Comparison of ENCODE assay signal across 1 cellular context in genomic region chr12:66035289-66035961, GRCh38.
TF ChIP-seq lines count a peak whose summit lies in the region.

No MANE protein-coding gene starts in this region.

TF ChIP-seq in GM23338, 12 proteins besides CTCF, POLR2A, EP300 and RAD21 (continued from another document):
- TF ChIP-seq, protein P1, sequence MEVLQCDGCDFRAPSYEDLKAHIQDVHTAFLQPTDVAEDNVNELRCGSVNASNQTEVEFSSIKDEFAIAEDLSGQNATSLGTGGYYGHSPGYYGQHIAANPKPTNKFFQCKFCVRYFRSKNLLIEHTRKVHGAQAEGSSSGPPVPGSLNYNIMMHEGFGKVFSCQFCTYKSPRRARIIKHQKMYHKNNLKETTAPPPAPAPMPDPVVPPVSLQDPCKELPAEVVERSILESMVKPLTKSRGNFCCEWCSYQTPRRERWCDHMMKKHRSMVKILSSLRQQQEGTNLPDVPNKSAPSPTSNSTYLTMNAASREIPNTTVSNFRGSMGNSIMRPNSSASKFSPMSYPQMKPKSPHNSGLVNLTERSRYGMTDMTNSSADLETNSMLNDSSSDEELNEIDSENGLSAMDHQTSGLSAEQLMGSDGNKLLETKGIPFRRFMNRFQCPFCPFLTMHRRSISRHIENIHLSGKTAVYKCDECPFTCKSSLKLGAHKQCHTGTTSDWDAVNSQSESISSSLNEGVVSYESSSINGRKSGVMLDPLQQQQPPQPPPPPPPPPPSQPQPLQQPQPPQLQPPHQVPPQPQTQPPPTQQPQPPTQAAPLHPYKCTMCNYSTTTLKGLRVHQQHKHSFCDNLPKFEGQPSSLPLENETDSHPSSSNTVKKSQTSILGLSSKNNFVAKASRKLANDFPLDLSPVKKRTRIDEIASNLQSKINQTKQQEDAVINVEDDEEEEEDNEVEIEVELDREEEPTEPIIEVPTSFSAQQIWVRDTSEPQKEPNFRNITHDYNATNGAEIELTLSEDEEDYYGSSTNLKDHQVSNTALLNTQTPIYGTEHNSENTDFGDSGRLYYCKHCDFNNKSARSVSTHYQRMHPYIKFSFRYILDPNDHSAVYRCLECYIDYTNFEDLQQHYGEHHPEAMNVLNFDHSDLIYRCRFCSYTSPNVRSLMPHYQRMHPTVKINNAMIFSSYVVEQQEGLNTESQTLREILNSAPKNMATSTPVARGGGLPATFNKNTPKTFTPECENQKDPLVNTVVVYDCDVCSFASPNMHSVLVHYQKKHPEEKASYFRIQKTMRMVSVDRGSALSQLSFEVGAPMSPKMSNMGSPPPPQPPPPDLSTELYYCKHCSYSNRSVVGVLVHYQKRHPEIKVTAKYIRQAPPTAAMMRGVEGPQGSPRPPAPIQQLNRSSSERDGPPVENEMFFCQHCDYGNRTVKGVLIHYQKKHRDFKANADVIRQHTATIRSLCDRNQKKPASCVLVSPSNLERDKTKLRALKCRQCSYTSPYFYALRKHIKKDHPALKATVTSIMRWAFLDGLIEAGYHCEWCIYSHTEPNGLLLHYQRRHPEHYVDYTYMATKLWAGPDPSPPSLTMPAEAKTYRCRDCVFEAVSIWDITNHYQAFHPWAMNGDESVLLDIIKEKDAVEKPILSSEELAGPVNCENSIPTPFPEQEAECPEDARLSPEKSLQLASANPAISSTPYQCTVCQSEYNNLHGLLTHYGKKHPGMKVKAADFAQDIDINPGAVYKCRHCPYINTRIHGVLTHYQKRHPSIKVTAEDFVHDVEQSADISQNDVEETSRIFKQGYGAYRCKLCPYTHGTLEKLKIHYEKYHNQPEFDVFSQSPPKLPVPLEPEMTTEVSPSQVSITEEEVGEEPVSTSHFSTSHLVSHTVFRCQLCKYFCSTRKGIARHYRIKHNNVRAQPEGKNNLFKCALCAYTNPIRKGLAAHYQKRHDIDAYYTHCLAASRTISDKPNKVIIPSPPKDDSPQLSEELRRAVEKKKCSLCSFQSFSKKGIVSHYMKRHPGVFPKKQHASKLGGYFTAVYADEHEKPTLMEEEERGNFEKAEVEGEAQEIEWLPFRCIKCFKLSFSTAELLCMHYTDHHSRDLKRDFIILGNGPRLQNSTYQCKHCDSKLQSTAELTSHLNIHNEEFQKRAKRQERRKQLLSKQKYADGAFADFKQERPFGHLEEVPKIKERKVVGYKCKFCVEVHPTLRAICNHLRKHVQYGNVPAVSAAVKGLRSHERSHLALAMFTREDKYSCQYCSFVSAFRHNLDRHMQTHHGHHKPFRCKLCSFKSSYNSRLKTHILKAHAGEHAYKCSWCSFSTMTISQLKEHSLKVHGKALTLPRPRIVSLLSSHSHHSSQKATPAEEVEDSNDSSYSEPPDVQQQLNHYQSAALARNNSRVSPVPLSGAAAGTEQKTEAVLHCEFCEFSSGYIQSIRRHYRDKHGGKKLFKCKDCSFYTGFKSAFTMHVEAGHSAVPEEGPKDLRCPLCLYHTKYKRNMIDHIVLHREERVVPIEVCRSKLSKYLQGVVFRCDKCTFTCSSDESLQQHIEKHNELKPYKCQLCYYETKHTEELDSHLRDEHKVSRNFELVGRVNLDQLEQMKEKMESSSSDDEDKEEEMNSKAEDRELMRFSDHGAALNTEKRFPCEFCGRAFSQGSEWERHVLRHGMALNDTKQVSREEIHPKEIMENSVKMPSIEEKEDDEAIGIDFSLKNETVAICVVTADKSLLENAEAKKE (CRISPR knock-in tag; IDR thresholded peaks at IDR 0.05), result no peak
